1 cellular context compared by ENCODE assay signal in genomic region chr21:26490771-26491170, GRCh38.
TF ChIP-seq lines count a peak whose summit lies in the region.

No MANE protein-coding gene starts in this region.

TF ChIP-seq in GM23338, 12 proteins besides CTCF, POLR2A, EP300 and RAD21:
- TF ChIP-seq ZNF462 (CRISPR knock-in tag; IDR thresholded peaks at IDR 0.05) (no peak), JUNB (IDR thresholded peaks at IDR 0.05; ENCODE audit: unreplicated experiment) (no peak), POLR2AphosphoS5 (IDR thresholded peaks at IDR 0.05; ENCODE audit: low read depth) (no peak), EZH2 (IDR thresholded peaks at IDR 0.05; ENCODE audit: low read depth, unreplicated experiment) (no peak), STAT1 (IDR thresholded peaks at IDR 0.05; ENCODE audit: unreplicated experiment) (no peak), REST (IDR thresholded peaks at IDR 0.05; ENCODE audit: unreplicated experiment) (no peak), ZNF114 (CRISPR knock-in tag; IDR thresholded peaks at IDR 0.05) (no peak), NANOG (IDR thresholded peaks at IDR 0.05; ENCODE audit: borderline replicate concordance) (no peak), ZNF331 (CRISPR knock-in tag; IDR thresholded peaks at IDR 0.05; ENCODE audit: low read depth) (no peak), ETS1 (IDR thresholded peaks at IDR 0.05) (no peak), CREB1 (CRISPR knock-in tag; IDR thresholded peaks at IDR 0.05; ENCODE audit: low read depth) (no peak), EZH2phosphoT487 (IDR thresholded peaks at IDR 0.05; ENCODE audit: unreplicated experiment) (no peak)
